In genomic region chr1:209421186-209421585, GRCh38 we compare ENCODE assay signal across 18 cellular contexts.
DNase-seq lines count a peak whose midpoint lies in the region; ATAC-seq, FAIRE-seq and TF ChIP-seq lines count a peak whose summit lies in the region.
"Had no signal": no experiment of that assay in that cellular context is flagged by ENCODE, and none has a peak within 500 bp of the region (broad histone marks: within the 10 kb centered on the region; RNA-seq: fewer than 3 reads in every experiment).

No MANE protein-coding gene starts in this region.

- H3K36me3 Mint-ChIP-seq in Calu3 (ENCODE audit: insufficient read depth, unreplicated experiment) (peaks cover 3% of the 10 kb centered on the region), neural progenitor cell (no peaks in the 10 kb centered on the region)

- H2AFZ ChIP-seq in neural progenitor cell (replicated peaks), result no peak overlapping the region

- intact Hi-C loops in Calu3 (cut with micrococcal nuclease; ENCODE audit: unreplicated experiment), result no loop called here

- DNase-seq in Calu3 (peak; percentile 44), RCC 7860 (ENCODE audit: low spot score) (peak; percentile 31), epithelial cell of esophagus (ENCODE audit: low read depth) (peak; percentile 89), neural progenitor cell (ENCODE audit: low spot score) (no peak)
- DNase-seq in activated T-cell treated with anti-CD3 and anti-CD28 coated beads, Interleukin-2, amount 50 U/mL, for 1 hour, result no peak
- DNase-seq: activated gamma-delta T cell treated with Interleukin-2 at 50 U/mL for 16 hours; activated T-cell treated with anti-CD3 and anti-CD28 coated beads, Interleukin-2, amount 50 U/mL, for 24 hours; endodermal cell; HFFc6; kidney glomerular epithelial cell; MG63; NCI-H524 treated with DMSO at 0.1 percent for 48 hours had no signal

- ATAC-seq in GM19455 (IDR thresholded peaks at IDR 0.05; ENCODE audit: unreplicated experiment) (no peak), HG02852 (IDR thresholded peaks at IDR 0.05; ENCODE audit: unreplicated experiment) (no peak), GM21360 (IDR thresholded peaks at IDR 0.05; ENCODE audit: unreplicated experiment) (no peak)

- no peaks in the 10 kb centered on the region for H3K9me3 Mint-ChIP-seq in Calu3 (ENCODE audit: low read depth, unreplicated experiment)
- H3K9me3 Mint-ChIP-seq in neural progenitor cell, result no peaks in the 10 kb centered on the region
- H3K9me3 Mint-ChIP-seq: activated T-cell treated with anti-CD3 and anti-CD28 coated beads, Interleukin-2, amount 50 U/mL, for 24 hours; endodermal cell; HFFc6 had no signal

- H3K9ac ChIP-seq in neural progenitor cell, result no peak overlapping the region
- H3K9ac ChIP-seq: BLaER1 had no signal

- peaks cover 24% of the 10 kb centered on the region for H3K4me1 Mint-ChIP-seq in Calu3 (ENCODE audit: low read depth, unreplicated experiment)
- H3K4me1 Mint-ChIP-seq in neural progenitor cell, result peaks cover 48% of the 10 kb centered on the region

- H3K27ac Mint-ChIP-seq in Calu3 (ENCODE audit: unreplicated experiment), result peak overlapping the region; percentile 32
- H3K27ac Mint-ChIP-seq in neural progenitor cell, result no peak overlapping the region
- H3K27ac Mint-ChIP-seq: activated T-cell treated with anti-CD3 and anti-CD28 coated beads, Interleukin-2, amount 50 U/mL, for 24 hours; endodermal cell; HFFc6 had no signal

- FAIRE-seq in RCC 7860 (lab: Jason Lieb, UNC), result no peak
- FAIRE-seq: colon had no signal

- H3K79me2 ChIP-seq in neural progenitor cell (ENCODE audit: low read depth), result no peaks in the 10 kb centered on the region

- H3K27ac ChIP-seq in neural progenitor cell, result no peak overlapping the region
- H3K27ac ChIP-seq: BLaER1, SJSA1 had no signal

- H3F3A ChIP-seq in neural progenitor cell (ENCODE audit: low read depth), result no peaks in the 10 kb centered on the region

- CTCF ChIA-PET in Calu3 (lab: Charles Lee), result interaction anchor here (1.1 to 1.4 kb wide), 3 partner anchors 14 to 45 kb away, joined by 4 to 7 read pairs (median 7); no protein-coding TSS in a partner anchor

- no peaks in the 10 kb centered on the region for H3K27me3 ChIP-seq in neural progenitor cell
- H3K27me3 ChIP-seq: BLaER1, MG63, SJSA1 had no signal

- no peaks in the 10 kb centered on the region for H4K20me1 ChIP-seq in neural progenitor cell (ENCODE audit: low read depth)
- H4K20me1 ChIP-seq: BLaER1 had no signal

- H3K4me2 ChIP-seq in neural progenitor cell, result peak overlapping the region; percentile 28
- H3K4me2 ChIP-seq: BLaER1 had no signal

- H3K36me3 ChIP-seq in neural progenitor cell, result no peaks in the 10 kb centered on the region
- H3K36me3 ChIP-seq: BLaER1, MG63, SJSA1 had no signal

- TF ChIP-seq CTCF in Calu3 (IDR thresholded peaks at IDR 0.05; ENCODE audit: unreplicated experiment) (no peak), epithelial cell of esophagus (IDR thresholded peaks at IDR 0.05; ENCODE audit: insufficient read depth, low read depth, low read length, missing control alignments) (no peak), neural progenitor cell (IDR thresholded peaks at IDR 0.05) (no peak)

- H3K4me3 Mint-ChIP-seq in Calu3 (ENCODE audit: low read depth, unreplicated experiment) (no peak overlapping the region), neural progenitor cell (no peak overlapping the region)
- H3K4me3 Mint-ChIP-seq: activated T-cell treated with anti-CD3 and anti-CD28 coated beads, Interleukin-2, amount 50 U/mL, for 24 hours; endodermal cell; HFFc6 had no signal

- peaks cover 52% of the 10 kb centered on the region for H3K4me1 ChIP-seq in neural progenitor cell

- no TSS peak for BruUV-seq in Calu3 (replicated peaks; lab: Mats Ljungman, UMichigan)

- H3K27me3 Mint-ChIP-seq in Calu3 (ENCODE audit: unreplicated experiment), result no peaks in the 10 kb centered on the region
- H3K27me3 Mint-ChIP-seq in neural progenitor cell (ENCODE audit: insufficient read depth, low read depth), result peaks cover 22% of the 10 kb centered on the region

- H3K9me3 ChIP-seq in neural progenitor cell (ENCODE audit: low read depth), result no peaks in the 10 kb centered on the region
- H3K9me3 ChIP-seq: BLaER1, MG63, SJSA1 had no signal

- no peak overlapping the region for H3K4me3 ChIP-seq in epithelial cell of esophagus (ENCODE audit: low read length)
- H3K4me3 ChIP-seq in neural progenitor cell, result no peak overlapping the region
- H3K4me3 ChIP-seq: BLaER1, MG63, SJSA1 had no signal

Comparison
In these comparisons a context has a peak if more than half of its experiments do, and no peak if none do; other contexts are left out.
1. DNase-seq: peak in Calu3 (single experiment), RCC 7860 (single experiment) and epithelial cell of esophagus (single experiment); none in neural progenitor cell (single experiment) and activated T-cell treated with anti-CD3 and anti-CD28 coated beads, Interleukin-2, amount 50 U/mL, for 1 hour (single experiment).